In the genomic region with DNA sequence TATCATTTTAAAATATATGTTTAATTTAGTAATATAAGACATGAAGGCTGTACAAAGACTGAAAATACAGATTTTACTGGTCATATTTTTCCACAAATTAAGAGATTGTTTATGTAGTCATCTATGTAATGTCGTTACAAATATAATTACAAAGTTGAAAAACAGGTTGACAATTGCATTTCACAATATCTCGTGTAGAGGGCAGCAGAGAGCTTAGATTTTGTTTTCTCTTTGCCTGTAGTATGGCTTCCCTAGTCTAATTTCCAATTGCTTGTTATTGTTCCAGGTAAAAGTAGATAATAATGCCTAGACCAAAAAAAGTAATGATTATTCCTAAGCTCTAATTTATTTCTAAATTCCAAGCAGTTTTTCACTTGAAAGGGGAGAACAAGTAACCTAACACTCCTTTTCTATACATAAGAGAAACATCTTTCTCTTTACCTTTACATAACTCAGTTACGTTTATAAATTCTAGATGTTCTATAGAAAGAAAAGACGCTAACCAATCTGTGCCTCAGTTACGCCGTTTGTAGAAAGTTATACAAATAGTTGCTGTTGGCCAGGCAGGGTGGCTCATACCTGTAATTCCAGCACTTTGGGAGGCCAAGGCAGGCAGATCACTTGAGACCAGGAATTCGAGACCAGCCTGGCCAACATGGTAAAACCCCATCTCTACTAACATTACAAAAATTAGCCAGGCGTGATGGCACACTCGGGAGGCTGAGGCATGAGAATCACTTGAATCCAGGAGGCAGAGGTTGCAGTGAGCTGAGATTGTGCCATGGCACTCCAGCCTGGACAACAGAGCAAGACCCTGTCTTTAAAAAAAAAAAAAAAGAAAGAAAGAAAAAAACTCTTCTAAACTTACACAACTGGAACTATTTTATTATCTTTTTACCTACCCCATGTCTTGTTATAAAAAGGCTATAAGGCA, we compare ENCODE assay signal across 9 cellular contexts. TPM values are rescaled to one million over a fixed set of nuclear protein-coding genes. Genes with fewer than 3 reads are reported as not detected.
DNase-seq lines count a peak whose midpoint lies in the region; ATAC-seq and TF ChIP-seq lines count a peak whose summit lies in the region.
"Had no signal": no experiment of that assay in that cellular context is flagged by ENCODE, and none has a peak within 500 bp of the region (broad histone marks: within the 10 kb centered on the region; RNA-seq: fewer than 3 reads in every experiment).

No MANE protein-coding gene starts in this region.

- no peak for ATAC-seq in HG03159 (IDR thresholded peaks at IDR 0.05; ENCODE audit: unreplicated experiment)
- ATAC-seq in GM18517 (IDR thresholded peaks at IDR 0.05; ENCODE audit: unreplicated experiment), result no peak

- H4K20me1 ChIP-seq in GM23248 (ENCODE audit: insufficient read depth) (no peaks in the 10 kb centered on the region), OCI-LY3 (ENCODE audit: insufficient read depth, low read length) (0 out of 2 replicates have a peak, but pooled peaks cover 2% of the 10 kb centered on the region)

- peaks cover 13% of the 10 kb centered on the region for H3F3A ChIP-seq in GM23248 (ENCODE audit: insufficient read depth)

- H2AFZ ChIP-seq in GM23248 (no peak overlapping the region), OCI-LY3 (ENCODE audit: low read depth, low read length) (no peak overlapping the region)

- TF ChIP-seq CTCF in OCI-LY3 (IDR thresholded peaks at IDR 0.05; ENCODE audit: low read depth, low read length) (peak; percentile 63), cardiac fibroblast (IDR thresholded peaks at IDR 0.05; ENCODE audit: low read depth, low read length) (peak; percentile 58)

- DNase-seq in COLO829 (ENCODE audit: low spot score) (peak; percentile 16), GM23248 (peak; percentile 57), cardiac fibroblast (ENCODE audit: low read depth in 2 of 2) (peak; percentile 69 to 72), medulla oblongata (ENCODE audit: extremely low spot score) (peak; percentile 79), GM19240 (ENCODE audit: insufficient read length, low spot score) (no peak)

- in situ Hi-C loops in GM23248 (cut with MboI), result loop anchor here (5.0 kb wide), 1 partner anchor 185 kb away; no protein-coding TSS in a partner anchor

- no peaks in the 10 kb centered on the region for H3K27me3 ChIP-seq in GM23248 (replicated peaks; ENCODE audit: insufficient read depth)
- no peaks in the 10 kb centered on the region for H3K27me3 ChIP-seq in OCI-LY3 (ENCODE audit: low read depth, low read length)

- H3K9ac ChIP-seq in GM23248 (no peak overlapping the region), OCI-LY3 (ENCODE audit: low read length) (peak overlapping the region; percentile 51)

- H3K79me2 ChIP-seq in GM23248 (ENCODE audit: insufficient read depth) (peaks cover 42% of the 10 kb centered on the region), OCI-LY3 (ENCODE audit: low read length) (0 out of 2 replicates have a peak, but pooled peaks cover 4% of the 10 kb centered on the region)

- H3K9me2 ChIP-seq in GM23248 (ENCODE audit: insufficient read depth), result no peaks in the 10 kb centered on the region

- 40% methylated on average over 9 of the region's 9 CpGs for WGBS in GM23248 (ENCODE audit: low coverage in 1 of 2, low lambda C conversion rate in 2 of 2, missing lambda C conversion rate in 2 of 2), 2 experiments

- H3K36me3 ChIP-seq in GM23248 (ENCODE audit: low read depth) (no peaks in the 10 kb centered on the region), OCI-LY3 (replicated peaks; ENCODE audit: low read depth, low read length) (peaks cover 3% of the 10 kb centered on the region)

- no peak overlapping the region for H3K27ac ChIP-seq in GM23248
- peak overlapping the region; percentile 86 for H3K27ac ChIP-seq in OCI-LY3 (ENCODE audit: low read length)

- H3K4me1 ChIP-seq in GM23248 (ENCODE audit: insufficient read depth) (peaks cover 6% of the 10 kb centered on the region), OCI-LY3 (ENCODE audit: low read length) (peaks cover 45% of the 10 kb centered on the region)

- no peak overlapping the region for H3K4me3 ChIP-seq in GM23248
- peak overlapping the region; percentile 54 for H3K4me3 ChIP-seq in OCI-LY3 (ENCODE audit: low read length)
- no peak overlapping the region for H3K4me3 ChIP-seq in cardiac fibroblast (replicated peaks in 1 of 2; ENCODE audit: low read depth in 2 of 2, low read length in 2 of 2)

- H3K9me3 ChIP-seq in GM23248 (ENCODE audit: low read depth) (no peaks in the 10 kb centered on the region), OCI-LY3 (ENCODE audit: insufficient read depth, low read length) (no peaks in the 10 kb centered on the region)

- no peak overlapping the region for H3K4me2 ChIP-seq in GM23248 (ENCODE audit: unreplicated experiment)
- H3K4me2 ChIP-seq in OCI-LY3 (ENCODE audit: low read length), result peak overlapping the region; percentile 82

RNA-seq across cellular contexts. Expression of gene NET1, which starts 30.0 kb away (rescaled TPM):
- 40.2 and 42.9 TPM in 2 replicates for total RNA-seq in GM23248 (2014; rRNA removed; shearing (Covaris generic))
- polyA plus RNA-seq in GM23248 (2016; fragmentation: Nextera tagmentation; extraction: Ambion mirVana), result 36.5 and 36.7 TPM in 2 replicates

RNA-seq across cellular contexts. Expression of gene TUBAL3, which starts 37.7 kb away (rescaled TPM):
- not detected in 2 replicates for total RNA-seq in GM23248 (2014; rRNA removed; shearing (Covaris generic))
- polyA plus RNA-seq in GM23248 (2016; fragmentation: Nextera tagmentation; extraction: Ambion mirVana), result not detected in 2 replicates
- total RNA-seq: T-cell had no signal

RNA-seq across cellular contexts. Expression of gene CALML5, which starts 57.0 kb away (rescaled TPM):
- not detected in 2 replicates for total RNA-seq in GM23248 (2014; rRNA removed; shearing (Covaris generic))
- polyA plus RNA-seq in GM23248 (2016; fragmentation: Nextera tagmentation; extraction: Ambion mirVana), result not detected in 2 replicates
- total RNA-seq: T-cell had no signal
